9 cellular contexts compared by ENCODE assay signal in genomic region chr13:44919103-44919804, GRCh38.
DNase-seq lines count a peak whose midpoint lies in the region; ATAC-seq, FAIRE-seq and TF ChIP-seq lines count a peak whose summit lies in the region.
"Had no signal": no experiment of that assay in that cellular context is flagged by ENCODE, and none has a peak within 500 bp of the region (broad histone marks: within the 10 kb centered on the region; RNA-seq: fewer than 3 reads in every experiment).

No MANE protein-coding gene starts in this region.

- H3K9ac ChIP-seq in K562 (ENCODE audit: insufficient read depth in 1 of 2, low read depth in 2 of 2, low read length in 2 of 2): peak overlapping the region in 1 of 2 experiments; percentile 82; a peak in 1 of 4 replicates

- H3K27me3 ChIP-seq in K562 (ENCODE audit: control insufficient read depth in 2 of 2, insufficient read depth in 2 of 2, low read length in 2 of 2): no peaks in the 10 kb centered on the region; a peak in 2 of 5 replicates
- H3K27me3 ChIP-seq in lower lobe of right lung (ENCODE audit: low read depth): no peaks in the 10 kb centered on the region
- no peaks in the 10 kb centered on the region for H3K27me3 ChIP-seq in tibial artery

- H3K9me3 Mint-ChIP-seq in activated T-cell treated with anti-CD3 and anti-CD28 coated beads, Interleukin-2, amount 50 U/mL, for 4 hours: no peaks in the 10 kb centered on the region
- H3K9me3 Mint-ChIP-seq: CD14-positive monocyte had no signal

- peaks cover 9% of the 10 kb centered on the region for H3K4me1 Mint-ChIP-seq in activated T-cell treated with anti-CD3 and anti-CD28 coated beads, Interleukin-2, amount 50 U/mL, for 4 hours (ENCODE audit: low read depth)
- H3K4me1 Mint-ChIP-seq: CD14-positive monocyte had no signal

- no peak for TF ChIP-seq POLR2A in K562 (conservative IDR thresholded peaks at IDR 0.05)

- no peaks in the 10 kb centered on the region for H3K27me3 Mint-ChIP-seq in activated T-cell treated with anti-CD3 and anti-CD28 coated beads, Interleukin-2, amount 50 U/mL, for 4 hours (ENCODE audit: low read depth)

- no peak for DNase-seq in activated T-cell treated with anti-CD3 and anti-CD28 coated beads, Interleukin-2, amount 50 U/mL, for 4 hours
- no peak for DNase-seq in activated T-cell treated with anti-CD3 and anti-CD28 coated beads for 4 hours
- DNase-seq in K562 (ENCODE audit: extremely low read depth in 1 of 4, low spot score in 3 of 4): no peak
- DNase-seq in lower lobe of right lung: no peak
- DNase-seq in tibial artery: no peak
- no peak for DNase-seq in G401 (ENCODE audit: low spot score)
- no peak for DNase-seq in DMS53 (lab: John Stamatoyannopoulos, UW)
- DNase-seq in NCI-H1436 (lab: John Stamatoyannopoulos, UW): no peak

- no peaks in the 10 kb centered on the region for H3K36me3 Mint-ChIP-seq in activated T-cell treated with anti-CD3 and anti-CD28 coated beads, Interleukin-2, amount 50 U/mL, for 4 hours (ENCODE audit: insufficient read depth)
- H3K36me3 Mint-ChIP-seq: CD14-positive monocyte had no signal

- CTCF ChIA-PET in K562 (lab: Yijun Ruan, JAX; ENCODE audit: low intra/inter-chr PET ratio): no interaction called here

- POLR2A ChIA-PET in K562 (lab: Yijun Ruan, JAX): interaction anchor here (0.6 to 1.0 kb wide), 2 partner anchors 9 to 40 kb away, joined by 3 to 4 read pairs; no protein-coding TSS in a partner anchor

- H3K27ac ChIP-seq in K562 (ENCODE audit: extremely low read depth, low read depth, low read length) (peak overlapping the region; percentile 96; the same call in 1 of the 3 replicates), lower lobe of right lung (peak overlapping the region; percentile 94), tibial artery (peak overlapping the region; percentile 89 to 92)

- no peaks in the 10 kb centered on the region for H3K79me2 ChIP-seq in K562 (ENCODE audit: control insufficient read depth, insufficient read depth, low read length)

- H4K20me1 ChIP-seq in K562 (replicated peaks; ENCODE audit: control insufficient read depth, insufficient read depth, low read length): no peaks in the 10 kb centered on the region; the same call in 1 of the 2 replicates

- ATAC-seq in activated T-cell treated with anti-CD3 and anti-CD28 coated beads, Interleukin-2, amount 50 U/mL, for 4 hours: no peak
- ATAC-seq in K562 (no peak), lower lobe of right lung (no peak)

- peak overlapping the region; percentile 100 for H2AFZ ChIP-seq in K562 (ENCODE audit: low read depth, low read length)

- peak overlapping the region; percentile 42 for H3K4me3 Mint-ChIP-seq in activated T-cell treated with anti-CD3 and anti-CD28 coated beads, Interleukin-2, amount 50 U/mL, for 4 hours

- H3K9me1 ChIP-seq in K562 (ENCODE audit: control insufficient read depth, insufficient read depth, low read length): no peaks in the 10 kb centered on the region

- in situ Hi-C loops in K562 (cut with MboI): no loop called here
- in situ Hi-C loops in G401 (cut with HindIII; ENCODE audit: low sequenced_read_pairs): no loop called here

- intact Hi-C loops in K562 (cut with micrococcal nuclease) (no loop called here), lower lobe of right lung (cut with DNase I) (no loop called here), tibial artery (cut with DNase I; ENCODE audit: low total_unique reads) (no loop called here)

- peak overlapping the region; percentile 93 for H3K4me2 ChIP-seq in K562 (ENCODE audit: insufficient read depth, low read length)

- H3K4me3 ChIP-seq in K562: peak overlapping the region; percentile 65
- H3K4me3 ChIP-seq in lower lobe of right lung: peak overlapping the region; percentile 62
- peak overlapping the region; percentile 53 to 61 for H3K4me3 ChIP-seq in tibial artery

- H3K36me3 ChIP-seq in K562 (ENCODE audit: control insufficient read depth, insufficient read depth, low read length): no peaks in the 10 kb centered on the region
- H3K36me3 ChIP-seq in lower lobe of right lung: no peaks in the 10 kb centered on the region
- H3K36me3 ChIP-seq in tibial artery: no peaks in the 10 kb centered on the region

- no peak for TF ChIP-seq CTCF in K562 (IDR thresholded peaks at IDR 0.05 in 2 of 3, conservative IDR thresholded peaks at IDR 0.05 in 1 of 3; ENCODE audit: insufficient read depth in 2 of 3, low read depth in 1 of 3, low read length in 3 of 3)
- TF ChIP-seq CTCF in lower lobe of right lung (IDR thresholded peaks at IDR 0.05): no peak
- no peak for TF ChIP-seq CTCF in tibial artery (IDR thresholded peaks at IDR 0.05)

- TF ChIP-seq EP300 in K562 (IDR thresholded peaks at IDR 0.05; ENCODE audit: low read length): no peak

- no TSS peak for BruUV-seq in K562 (replicated peaks; lab: Mats Ljungman, UMichigan)

- peaks cover 0 to 5% of the 10 kb centered on the region in 2 experiments; a peak in 4 of 5 replicates for H3K4me1 ChIP-seq in K562 (replicated peaks in 1 of 2; ENCODE audit: control insufficient read depth in 2 of 2, insufficient read depth in 2 of 2, low read length in 2 of 2)
- H3K4me1 ChIP-seq in lower lobe of right lung: peaks cover 35% of the 10 kb centered on the region
- peaks cover 0 to 56% (median 36%) of the 10 kb centered on the region in 4 donors for H3K4me1 ChIP-seq in tibial artery

- whole genome bisulfite sequencing in K562 (ENCODE audit: insufficient coverage, low coverage, missing lambda C conversion rate): 94% methylated on average over 14 of the region's 18 CpGs

- no peaks in the 10 kb centered on the region; the same call in 1 of the 2 replicates for H3K9me3 ChIP-seq in K562 (replicated peaks; ENCODE audit: control insufficient read depth, insufficient read depth, low read depth, low read length)
- H3K9me3 ChIP-seq in lower lobe of right lung: no peaks in the 10 kb centered on the region
- no peaks in the 10 kb centered on the region for H3K9me3 ChIP-seq in tibial artery

- no peak for TF ChIP-seq RAD21 in K562 (CRISPR knock-in tag; conservative IDR thresholded peaks at IDR 0.05 in 1 of 2, IDR thresholded peaks at IDR 0.05 in 1 of 2)

- no peak for FAIRE-seq in K562 (lab: Jason Lieb, UNC)

TF ChIP-seq in K562, 482 proteins besides CTCF, POLR2A, EP300 and RAD21:
- TF ChIP-seq MXI1 (IDR thresholded peaks at IDR 0.05; ENCODE audit: low read depth, low read length): no peak
- TF ChIP-seq ZNF512 (tag; IDR thresholded peaks at IDR 0.05): 0 out of 2 replicates have a peak, but pooled peaks have one; percentile 29
- no peak for TF ChIP-seq HDAC6 (IDR thresholded peaks at IDR 0.05; ENCODE audit: low read depth, low read length)
